ENCODE assay signal across 8 cellular contexts in the genomic region with DNA sequence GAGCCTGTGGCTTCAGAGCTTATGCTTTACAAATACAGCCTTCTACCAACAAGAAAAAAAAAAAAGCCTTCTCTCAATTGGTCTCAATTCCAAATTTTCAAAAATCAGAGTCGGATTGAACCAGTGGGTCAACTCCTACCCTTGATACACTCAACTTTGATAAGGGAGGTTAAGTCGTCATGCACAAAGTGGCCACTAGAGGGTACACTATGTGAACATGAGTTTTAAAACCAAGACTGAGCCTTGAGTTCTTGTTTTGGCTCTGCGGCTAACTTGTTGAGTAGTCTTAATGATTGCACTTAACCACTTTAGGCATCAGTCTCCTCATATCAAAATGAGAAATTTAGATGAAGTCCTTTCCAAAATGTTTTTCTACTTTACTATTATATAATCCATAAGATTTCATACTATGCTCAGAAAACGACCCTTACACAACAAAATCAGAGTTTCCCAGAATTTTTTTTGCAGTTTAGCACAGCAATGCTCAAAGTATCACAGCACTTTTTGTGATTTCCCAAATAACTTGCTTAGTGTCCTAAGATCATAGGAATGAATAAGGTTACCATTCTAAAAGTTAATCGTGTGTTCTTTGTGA.
DNase-seq lines count a peak whose midpoint lies in the region; ATAC-seq and TF ChIP-seq lines count a peak whose summit lies in the region.

No MANE protein-coding gene starts in this region.

- no peaks in the 10 kb centered on the region for H3K36me3 ChIP-seq in cardiac muscle cell

- intact Hi-C loops in Right ventricle myocardium inferior (cut with DNase I): no loop called here

- no peaks in the 10 kb centered on the region for H3K4me1 ChIP-seq in cardiac muscle cell (ENCODE audit: low read depth)

- no peak overlapping the region for H3K4me3 ChIP-seq in cardiac muscle cell

- H3K9me3 ChIP-seq in cardiac muscle cell (ENCODE audit: low read depth): no peaks in the 10 kb centered on the region

- ATAC-seq in Right ventricle myocardium inferior: no peak
- peak; percentile 85 for ATAC-seq in HG02798 (IDR thresholded peaks at IDR 0.05; ENCODE audit: poor library complexity, unreplicated experiment)

- peaks cover 21% of the 10 kb centered on the region for H3K27me3 ChIP-seq in cardiac muscle cell

- H3K27ac ChIP-seq in cardiac muscle cell: no peak overlapping the region

- peak; percentile 74 for TF ChIP-seq CTCF in cardiac muscle cell (IDR thresholded peaks at IDR 0.05; ENCODE audit: low read depth, low read length)

- DNase-seq in cardiac muscle cell (ENCODE audit: low read depth in 1 of 2, low spot score in 1 of 2) (peak; percentile 66 to 73), Right ventricle myocardium inferior (ENCODE audit: missing footprints) (no peak), NCI-H460 (ENCODE audit: extremely low read depth, low read depth) (peak; percentile 54), activated T-cell treated with anti-CD3 and anti-CD28 coated beads for 48 hours (ENCODE audit: low read depth) (peak; percentile 40), fibroblast of the conjunctiva (ENCODE audit: low read depth) (peak; percentile 27), putamen (ENCODE audit: low spot score) (peak; percentile 5), occipital lobe (lab: John Stamatoyannopoulos, UW) (no peak)

Comparison
In these comparisons a context has a peak if more than half of its experiments do, and no peak if none do; other contexts are left out.
1. DNase-seq: peak in cardiac muscle cell (2 of 2), NCI-H460 (single experiment), activated T-cell treated with anti-CD3 and anti-CD28 coated beads for 48 hours (single experiment), fibroblast of the conjunctiva (single experiment) and putamen (single experiment); none in Right ventricle myocardium inferior (single experiment) and occipital lobe (single experiment).